ENCODE assay signal across 11 cellular contexts in genomic region chr2:20575935-20576597, GRCh38.
DNase-seq lines count a peak whose midpoint lies in the region; ATAC-seq and TF ChIP-seq lines count a peak whose summit lies in the region.
"Had no signal": no experiment of that assay in that cellular context is flagged by ENCODE, and none has a peak within 500 bp of the region (broad histone marks: within the 10 kb centered on the region; RNA-seq: fewer than 3 reads in every experiment).

No MANE protein-coding gene starts in this region.

- H3K4ac ChIP-seq in H9 (ENCODE audit: low read depth, low read length): no peak overlapping the region

- H3K9me2 ChIP-seq in PC-3 (replicated peaks; ENCODE audit: low read length): no peaks in the 10 kb centered on the region

- TF ChIP-seq POLR2A in gastrocnemius medialis (IDR thresholded peaks at IDR 0.05): no peak

- in situ Hi-C loops in gastrocnemius medialis (cut with MboI; ENCODE audit: low sequenced_read_pairs in 4 of 4): no loop called here

- no peak overlapping the region for H2BK120ac ChIP-seq in H9 (ENCODE audit: low read depth, low read length, poor library complexity, severe bottlenecking)

- H3K27ac ChIP-seq in PC-3 (ENCODE audit: low read length) (peak overlapping the region; percentile 87; the same call in 1 of the 2 replicates), gastrocnemius medialis (peak overlapping the region in 3 of 4 donors; percentile 56 to 71 (median 64)), H9 (ENCODE audit: insufficient read length, low read depth, low read length) (no peak overlapping the region), aorta (ENCODE audit: low read depth in 1 of 2, low read length in 2 of 2) (no peak overlapping the region)
- H3K27ac ChIP-seq in effector memory CD4-positive, alpha-beta T cell (ENCODE audit: insufficient read depth, low read length, poor library complexity, severe bottlenecking): peak overlapping the region; percentile 42

- H2AFZ ChIP-seq in PC-3 (ENCODE audit: low read length) (no peak overlapping the region), H9 (ENCODE audit: low read length) (no peak overlapping the region)

- H3K36me3 ChIP-seq in PC-3 (ENCODE audit: low read depth, low read length) (no peaks in the 10 kb centered on the region), gastrocnemius medialis (no peaks in the 10 kb centered on the region), aorta (ENCODE audit: control insufficient read depth in 1 of 2, insufficient read depth in 2 of 2, low read length in 1 of 2) (no peaks in the 10 kb centered on the region)
- H3K36me3 ChIP-seq in effector memory CD4-positive, alpha-beta T cell (ENCODE audit: control insufficient read depth, insufficient read depth, low read length): no peaks in the 10 kb centered on the region

- no peak overlapping the region for H4K8ac ChIP-seq in H9 (replicated peaks; ENCODE audit: insufficient read length, low read depth, low read length)

- no peak overlapping the region for H3K9ac ChIP-seq in PC-3 (ENCODE audit: low read length)
- H3K9ac ChIP-seq in H9 (ENCODE audit: extremely low read depth, insufficient read length, low read length): no peak overlapping the region

- CTCF ChIA-PET in activated CD8-positive, alpha-beta memory T cell treated with anti-CD3 and anti-CD28 coated beads, Interleukin-2, amount 10 ng/mL, durations not matched to agents 7 days and 5 days (lab: Charles Lee): interaction anchor here (1.1 to 2.8 kb wide), 6 partner anchors 20 to 129 kb away, joined by 3 to 10 read pairs (median 4); partner anchors contain the start of gene RHOB
- CTCF ChIA-PET in PC-3 (lab: Charles Lee): no interaction called here

- H4K5ac ChIP-seq in H9 (ENCODE audit: insufficient read length, low read depth, low read length): no peak overlapping the region

- H3F3A ChIP-seq in PC-3 (ENCODE audit: low read length, unreplicated experiment): peaks cover 3% of the 10 kb centered on the region

- peak overlapping the region; percentile 43 for H3K4me3 Mint-ChIP-seq in activated CD8-positive, alpha-beta memory T cell treated with anti-CD3 and anti-CD28 coated beads, Interleukin-2, amount 10 ng/mL, durations not matched to agents 7 days and 5 days
- no peak overlapping the region for H3K4me3 Mint-ChIP-seq in H9

- TF ChIP-seq CTCF in PC-3 (conservative IDR thresholded peaks at IDR 0.05; ENCODE audit: low read depth, low read length): no peak
- TF ChIP-seq CTCF in gastrocnemius medialis (IDR thresholded peaks at IDR 0.05 in 4 of 5, conservative IDR thresholded peaks at IDR 0.05 in 1 of 5): no peak
- TF ChIP-seq CTCF in H9 (conservative IDR thresholded peaks at IDR 0.05): no peak

- no peak for DNase-seq in activated CD8-positive, alpha-beta memory T cell treated with anti-CD3 and anti-CD28 coated beads, Interleukin-2, amount 10 ng/mL, durations not matched to agents 7 days and 5 days
- DNase-seq in activated CD8-positive, alpha-beta memory T cell treated with anti-CD3 and anti-CD28 coated beads, Interleukin-2, amount 50 U/mL, for 48 hours: no peak
- no peak for DNase-seq in PC-3
- no peak for DNase-seq in effector memory CD4-positive, alpha-beta T cell
- no peak for DNase-seq in gastrocnemius medialis
- DNase-seq in H9: no peak
- no peak for DNase-seq in NCI-H2081 (lab: John Stamatoyannopoulos, UW)
- no peak for DNase-seq in aorta
- DNase-seq: KBM-7, NCI-H2029 treated with DMSO at 0.1 percent for 48 hours had no signal

- H2BK5ac ChIP-seq in H9 (ENCODE audit: insufficient read length, low read length): no peak overlapping the region

- H3K36me3 Mint-ChIP-seq in activated CD8-positive, alpha-beta memory T cell treated with anti-CD3 and anti-CD28 coated beads, Interleukin-2, amount 10 ng/mL, durations not matched to agents 7 days and 5 days: peaks cover 14% of the 10 kb centered on the region
- no peaks in the 10 kb centered on the region; a peak in 1 of 7 replicates for H3K36me3 Mint-ChIP-seq in H9 (ENCODE audit: insufficient read depth in 1 of 3, low read depth in 3 of 3)

- H3K79me2 ChIP-seq in PC-3 (ENCODE audit: low read length) (no peaks in the 10 kb centered on the region), H9 (ENCODE audit: insufficient read depth, low read length) (no peaks in the 10 kb centered on the region)

- no peaks in the 10 kb centered on the region for H4K20me1 ChIP-seq in PC-3 (ENCODE audit: low read length)
- H4K20me1 ChIP-seq in H9 (ENCODE audit: control insufficient read depth, insufficient read depth, insufficient read length): no peaks in the 10 kb centered on the region

- H3K27me3 Mint-ChIP-seq in activated CD8-positive, alpha-beta memory T cell treated with anti-CD3 and anti-CD28 coated beads, Interleukin-2, amount 10 ng/mL, durations not matched to agents 7 days and 5 days: no peaks in the 10 kb centered on the region
- H3K27me3 Mint-ChIP-seq in H9 (ENCODE audit: low read depth): 0 out of 2 replicates have a peak, but pooled peaks cover 1% of the 10 kb centered on the region

- no peak for ATAC-seq in activated CD8-positive, alpha-beta memory T cell treated with anti-CD3 and anti-CD28 coated beads, Interleukin-2, amount 10 ng/mL, durations not matched to agents 7 days and 5 days
- ATAC-seq in PC-3: no peak
- no peak for ATAC-seq in gastrocnemius medialis
- ATAC-seq in aorta (ENCODE audit: low FRiP score): no peak
- ATAC-seq: esophagus mucosa had no signal

- H3K27me3 ChIP-seq in PC-3 (ENCODE audit: low read length): no peaks in the 10 kb centered on the region
- H3K27me3 ChIP-seq in effector memory CD4-positive, alpha-beta T cell (replicated peaks; ENCODE audit: control insufficient read depth, insufficient read depth, low read length, poor library complexity, severe bottlenecking): no peaks in the 10 kb centered on the region
- H3K27me3 ChIP-seq in gastrocnemius medialis: no peaks in the 10 kb centered on the region
- H3K27me3 ChIP-seq in H9 (ENCODE audit: insufficient read depth, low read length): no peaks in the 10 kb centered on the region
- H3K27me3 ChIP-seq in aorta (ENCODE audit: control insufficient read depth in 1 of 2, insufficient read depth in 2 of 2, low read length in 1 of 2): no peaks in the 10 kb centered on the region

- H3K79me1 ChIP-seq in H9 (ENCODE audit: insufficient read depth, low read depth, low read length, poor library complexity, severe bottlenecking): no peaks in the 10 kb centered on the region

- no peak overlapping the region for H3T11ph ChIP-seq in H9 (ENCODE audit: low read length)

- no peaks in the 10 kb centered on the region for H3K23me2 ChIP-seq in H9 (ENCODE audit: insufficient read length, low read depth, low read length, poor library complexity, severe bottlenecking)

- H3K4me2 ChIP-seq in PC-3 (ENCODE audit: low read length) (no peak overlapping the region), H9 (ENCODE audit: insufficient read depth, insufficient read length, low read length) (no peak overlapping the region)

- H3K27ac Mint-ChIP-seq in activated CD8-positive, alpha-beta memory T cell treated with anti-CD3 and anti-CD28 coated beads, Interleukin-2, amount 10 ng/mL, durations not matched to agents 7 days and 5 days: peak overlapping the region; percentile 99
- H3K27ac Mint-ChIP-seq in H9: no peak overlapping the region; a peak in 1 of 7 replicates

- POLR2A ChIA-PET in PC-3 (lab: Charles Lee; ENCODE audit: unreplicated experiment): interaction anchor here (0.6 kb wide), 1 partner anchor 1569 kb away, joined by 3 read pairs; no protein-coding TSS in a partner anchor

- H3K14ac ChIP-seq in H9 (ENCODE audit: insufficient read depth, low read length): no peak overlapping the region

- H3K4me1 ChIP-seq in PC-3 (ENCODE audit: insufficient read depth, low read length) (peaks cover 48% of the 10 kb centered on the region), gastrocnemius medialis (peaks cover 35 to 72% of the 10 kb centered on the region in 2 donors), H9 (ENCODE audit: insufficient read depth, low read length) (no peaks in the 10 kb centered on the region), aorta (ENCODE audit: control insufficient read depth in 1 of 2, insufficient read depth in 2 of 2, low read length in 2 of 2) (no peaks in the 10 kb centered on the region)
- H3K4me1 ChIP-seq in effector memory CD4-positive, alpha-beta T cell (ENCODE audit: control insufficient read depth, insufficient read depth, low read length, poor library complexity, severe bottlenecking): peaks cover 12% of the 10 kb centered on the region

- H3K4me1 Mint-ChIP-seq in activated CD8-positive, alpha-beta memory T cell treated with anti-CD3 and anti-CD28 coated beads, Interleukin-2, amount 10 ng/mL, durations not matched to agents 7 days and 5 days: peaks cover 66% of the 10 kb centered on the region
- peaks cover 0 to 4% of the 10 kb centered on the region in 2 experiments; a peak in 1 of 4 replicates for H3K4me1 Mint-ChIP-seq in H9

- no peak overlapping the region for H2BK12ac ChIP-seq in H9 (ENCODE audit: insufficient read length, low read depth, low read length)

- intact Hi-C loops in PC-3 (cut with micrococcal nuclease) (no loop called here), gastrocnemius medialis (cut with DNase I; ENCODE audit: low total_unique reads) (no loop called here), aorta (cut with DNase I) (loop anchor here in 1 of 2 donors (5.0 kb wide), 1 partner anchor 124 kb away; no protein-coding TSS in a partner anchor)

- no CpG with 5 or more reads among the region's 9 CpGs for WGBS in H9 (ENCODE audit: extremely low coverage, insufficient read length, low lambda C conversion rate)
- 94 to 95% methylated on average over 9 of the region's 9 CpGs for WGBS in aorta, 2 donors

- no peak overlapping the region for H4K91ac ChIP-seq in H9 (ENCODE audit: insufficient read length, low read depth, low read length)

- peaks cover 5% of the 10 kb centered on the region for H3K9me3 Mint-ChIP-seq in activated CD8-positive, alpha-beta memory T cell treated with anti-CD3 and anti-CD28 coated beads, Interleukin-2, amount 10 ng/mL, durations not matched to agents 7 days and 5 days (ENCODE audit: low read depth)
- H3K9me3 Mint-ChIP-seq in H9: peaks cover 0 to 2% of the 10 kb centered on the region in 2 experiments; a peak in 4 of 5 replicates

- H3K23ac ChIP-seq in H9 (ENCODE audit: insufficient read length, low read depth, low read length): no peak overlapping the region

- no peak overlapping the region for H2BK20ac ChIP-seq in H9 (ENCODE audit: low read depth, low read length, poor library complexity, severe bottlenecking)

- BruUV-seq in PC-3 (replicated peaks; lab: Mats Ljungman, UMichigan): no TSS peak

- no peak overlapping the region for H3K56ac ChIP-seq in H9 (ENCODE audit: insufficient read length, low read depth, low read length)

- no peak overlapping the region for H2AK5ac ChIP-seq in H9 (ENCODE audit: insufficient read length, low read length)

- H2BK15ac ChIP-seq in H9 (ENCODE audit: low read depth, low read length): no peak overlapping the region

- no peak overlapping the region for H3K4me3 ChIP-seq in PC-3 (ENCODE audit: low read length)
- peak overlapping the region; percentile 24 for H3K4me3 ChIP-seq in effector memory CD4-positive, alpha-beta T cell (ENCODE audit: insufficient read depth, low read depth, low read length, poor library complexity, severe bottlenecking)
- no peak overlapping the region for H3K4me3 ChIP-seq in gastrocnemius medialis
- H3K4me3 ChIP-seq in aorta (ENCODE audit: low read length in 2 of 2): no peak overlapping the region

- H3K18ac ChIP-seq in H9 (ENCODE audit: insufficient read length, low read depth, low read length): no peak overlapping the region

- no peaks in the 10 kb centered on the region for H3K9me3 ChIP-seq in PC-3 (ENCODE audit: low read length)
- H3K9me3 ChIP-seq in effector memory CD4-positive, alpha-beta T cell (ENCODE audit: control insufficient read depth, low read length): no peaks in the 10 kb centered on the region
- no peaks in the 10 kb centered on the region for H3K9me3 ChIP-seq in gastrocnemius medialis
- H3K9me3 ChIP-seq in H9 (ENCODE audit: control insufficient read depth, low read depth, low read length): no peaks in the 10 kb centered on the region
- no peaks in the 10 kb centered on the region for H3K9me3 ChIP-seq in aorta (ENCODE audit: control insufficient read depth, low read length)

Comparison
In these comparisons a context has a peak if more than half of its experiments do, and no peak if none do; other contexts are left out.
1. H3K27ac ChIP-seq: peak in PC-3 (single experiment), effector memory CD4-positive, alpha-beta T cell (single experiment) and gastrocnemius medialis (3 of 4); none in H9 (single experiment) and aorta (0 of 2).